Comparison of ENCODE assay signal across 21 cellular contexts in genomic region chr18:55573386-55573785, GRCh38.
"Had no signal": no experiment of that assay in that cellular context is flagged by ENCODE, and none has a peak within 500 bp of the region (broad histone marks: within the 10 kb centered on the region; RNA-seq: fewer than 3 reads in every experiment).

No MANE protein-coding gene starts in this region.

- H3K9me3 ChIP-seq: colonic mucosa, left ventricle myocardium inferior, lower lobe of right lung, spleen, testis, tibial nerve had no signal

- H3K4me3 Mint-ChIP-seq: immature natural killer cell; memory B cell; naive B cell; nephron; stimulated activated naive B cell treated with anti-CD40 and anti-IgM and Interleukin-4, amounts not matched to agents 10 μg/mL and 1 μg/mL and 100 μg/mL, for 72 hours; stimulated activated naive CD8-positive, alpha-beta T cell treated with anti-CD3 and anti-CD28 coated beads, Interleukin-15, amount 100 ng/mL, for 72 hours had no signal

- H3K4me1 ChIP-seq: colonic mucosa had no signal

- H3K27ac ChIP-seq: colonic mucosa, hepatocyte, left ventricle myocardium inferior, lower lobe of right lung, spleen, testis, tibial nerve had no signal

- H3K36me3 Mint-ChIP-seq: immature natural killer cell had no signal

- H3K27me3 ChIP-seq: colonic mucosa, hepatocyte, spleen, testis, tibial nerve had no signal

- H3K4me1 Mint-ChIP-seq: immature natural killer cell; stimulated activated naive CD8-positive, alpha-beta T cell treated with anti-CD3 and anti-CD28 coated beads, Interleukin-15, amount 100 ng/mL, for 72 hours had no signal

- DNase-seq: colonic mucosa; effector CD4-positive, alpha-beta T cell; foreskin melanocyte; head of caudate nucleus; immature natural killer cell; left ventricle myocardium inferior; lower lobe of right lung; naive B cell; posterior cingulate gyrus; spleen; stimulated activated CD4-positive, alpha-beta T cell treated with anti-CD3 and anti-CD28 coated beads, Interleukin-15, amount 100 ng/mL, for 24 hours; stimulated activated CD4-positive, alpha-beta T cell treated with anti-CD3 and anti-CD28 coated beads, Interleukin-1b, Interleukin-23, amount 100 ng/mL, for 48 hours; stimulated activated CD4-positive, alpha-beta T cell treated with anti-CD3 and anti-CD28 coated beads, Interleukin-4, amount 100 ng/mL, for 4 hours; stimulated activated naive B cell treated with anti-CD40 and anti-IgM and Interleukin-4, amounts not matched to agents 10 μg/mL and 1 μg/mL and 100 μg/mL, for 72 hours; stimulated activated naive CD8-positive, alpha-beta T cell treated with anti-CD3 and anti-CD28 coated beads, Interleukin-15, amount 100 ng/mL, for 72 hours; testis had no signal

- H3K27me3 Mint-ChIP-seq: memory B cell; naive B cell; stimulated activated naive B cell treated with anti-CD40 and anti-IgM and Interleukin-4, amounts not matched to agents 10 μg/mL and 1 μg/mL and 100 μg/mL, for 72 hours; stimulated activated naive CD8-positive, alpha-beta T cell treated with anti-CD3 and anti-CD28 coated beads, Interleukin-15, amount 100 ng/mL, for 72 hours had no signal

- H3K36me3 ChIP-seq: colonic mucosa, left ventricle myocardium inferior, lower lobe of right lung, spleen, tibial nerve had no signal

- H3K4me2 ChIP-seq: hepatocyte had no signal

- H3K4me3 ChIP-seq: colonic mucosa, hepatocyte, left ventricle myocardium inferior, lower lobe of right lung, spleen, testis, tibial nerve had no signal

- H3K27ac Mint-ChIP-seq: immature natural killer cell; memory B cell; nephron; stimulated activated naive B cell treated with anti-CD40 and anti-IgM and Interleukin-4, amounts not matched to agents 10 μg/mL and 1 μg/mL and 100 μg/mL, for 72 hours; stimulated activated naive CD8-positive, alpha-beta T cell treated with anti-CD3 and anti-CD28 coated beads, Interleukin-15, amount 100 ng/mL, for 72 hours had no signal

- FAIRE-seq: keratinocyte had no signal

- H3K9me3 Mint-ChIP-seq: immature natural killer cell; memory B cell; naive B cell; nephron; stimulated activated naive B cell treated with anti-CD40 and anti-IgM and Interleukin-4, amounts not matched to agents 10 μg/mL and 1 μg/mL and 100 μg/mL, for 72 hours; stimulated activated naive CD8-positive, alpha-beta T cell treated with anti-CD3 and anti-CD28 coated beads, Interleukin-15, amount 100 ng/mL, for 72 hours had no signal

- H2AFZ ChIP-seq: hepatocyte had no signal
